Comparison of ENCODE assay signal across 24 cellular contexts in the genomic region with DNA sequence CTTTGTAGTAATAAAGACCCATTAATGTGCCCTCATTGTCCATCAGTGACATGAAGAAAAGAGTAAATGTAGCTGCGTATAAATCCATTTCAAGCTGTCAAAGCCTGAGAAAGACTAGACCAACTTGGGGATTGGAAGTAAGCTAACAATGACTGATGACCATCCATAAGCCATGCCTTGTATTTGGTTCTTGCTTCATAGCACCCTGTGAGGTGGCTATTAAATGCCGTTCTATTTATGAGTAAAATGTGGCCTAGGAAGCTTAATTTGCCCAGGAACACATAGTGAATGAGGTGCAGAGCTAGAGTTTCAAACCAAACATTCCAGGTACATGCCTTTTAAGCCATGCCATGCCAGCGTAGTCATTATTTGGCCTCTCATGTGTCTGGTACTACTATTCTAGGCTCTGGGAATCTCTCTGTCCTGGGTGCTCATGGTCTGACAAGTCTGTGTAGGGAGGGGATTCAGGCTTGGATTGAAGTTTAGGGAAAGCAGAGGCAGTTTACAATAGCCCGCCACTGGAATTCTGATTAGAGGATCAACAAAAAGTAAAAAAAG.
"Had no signal": no experiment of that assay in that cellular context is flagged by ENCODE, and none has a peak within 500 bp of the region (broad histone marks: within the 10 kb centered on the region; RNA-seq: fewer than 3 reads in every experiment).

No MANE protein-coding gene starts in this region.

- ATAC-seq: HepG2, Right ventricle myocardium inferior, SK-N-SH treated with all-trans-retinoic acid at 6 μM for 48 hours had no signal

- H3K4me2 ChIP-seq: PC-9 had no signal

- H3K9me3 ChIP-seq: MG63, Peyer's patch, SJCRH30 had no signal

- DNase-seq: IMR-90, Karpas-422, KG1, MG63, NCI-H1092, NCI-H1105 treated with DMSO at 0.1 percent for 48 hours, NCI-H1417 treated with DMSO at 0.1 percent for 48 hours, NCI-H146, NCI-H1694 treated with DMSO at 0.1 percent for 48 hours, NCI-H1930, NCI-H2081, NCI-H2107, NCI-H345, NCI-H446 treated with DMSO at 0.1 percent for 48 hours, NCI-H510A treated with DMSO at 0.1 percent for 48 hours, NCI-H526, NCI-H748 treated with DMSO at 0.1 percent for 48 hours, PC-9, Peyer's patch, SHP77 treated with DMSO at 0.1 percent for 48 hours, SJCRH30 had no signal

- H3K27ac ChIP-seq: PC-9, Peyer's patch, SJCRH30 had no signal

- H3K27me3 ChIP-seq: MG63, Peyer's patch, SJCRH30 had no signal

- H3K36me3 ChIP-seq: MG63 had no signal

- H3K4me1 ChIP-seq: Peyer's patch had no signal

- H3K4me3 ChIP-seq: MG63, PC-9, Peyer's patch, SJCRH30 had no signal

- H2AFZ ChIP-seq: PC-9 had no signal
